1 cellular context compared by ENCODE assay signal in the genomic region with DNA sequence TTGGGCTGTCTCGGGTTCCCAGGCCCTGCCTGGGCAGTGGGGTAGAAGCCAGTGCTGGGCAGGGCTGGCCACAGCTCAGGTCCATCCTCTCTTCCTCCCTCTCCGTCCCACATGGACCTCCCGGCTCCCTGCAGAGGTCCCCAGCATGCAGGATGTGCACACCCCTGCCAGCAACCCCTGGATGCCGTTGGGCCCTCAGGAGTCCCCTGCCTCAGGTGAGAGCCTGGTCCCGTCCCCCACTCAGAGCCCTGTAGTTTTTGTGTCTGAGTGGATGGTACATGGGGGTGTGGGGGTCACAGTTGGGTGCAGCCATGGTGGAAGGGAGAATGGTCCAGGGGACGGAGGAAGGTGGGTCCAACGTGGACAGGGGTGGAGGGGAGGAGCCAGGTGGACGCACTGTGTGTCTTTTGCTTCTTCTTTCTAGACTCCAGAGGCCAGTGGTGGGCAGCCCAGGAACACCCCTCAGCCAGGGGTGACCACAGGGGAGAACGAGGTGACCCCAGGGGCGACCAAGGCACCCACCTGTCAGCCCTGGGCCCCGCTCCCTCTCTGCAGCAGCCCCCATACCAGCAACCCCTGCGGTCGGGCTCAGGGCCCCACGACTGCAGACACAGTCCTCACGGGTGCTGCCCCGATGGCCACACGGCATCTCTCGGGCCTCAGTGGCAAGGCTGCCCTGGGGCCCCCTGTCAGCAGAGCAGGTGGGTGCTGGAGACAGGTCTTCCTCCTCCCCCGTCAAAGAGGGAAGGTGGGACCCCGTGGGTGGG.
TF ChIP-seq lines count a peak whose summit lies in the region.

No MANE protein-coding gene starts in this region.

TF ChIP-seq in H1, 55 proteins besides CTCF, POLR2A, EP300 and RAD21 (continued from another document):
- TF ChIP-seq JUND (IDR thresholded peaks at IDR 0.05; ENCODE audit: low read length) (no peak), CBX5 (IDR thresholded peaks at IDR 0.05; ENCODE audit: low read depth, low read length) (no peak), TEAD4 (IDR thresholded peaks at IDR 0.05; ENCODE audit: low read depth, low read length) (no peak), ZNF274 (IDR thresholded peaks at IDR 0.05; ENCODE audit: borderline replicate concordance, extremely low read depth, low read length) (no peak), KDM4A (IDR thresholded peaks at IDR 0.05; ENCODE audit: low read depth, low read length, severe bottlenecking) (no peak), SAP30 (IDR thresholded peaks at IDR 0.05; ENCODE audit: insufficient read depth, insufficient replicate concordance, low read length) (no peak)
- TF ChIP-seq, protein P1, sequence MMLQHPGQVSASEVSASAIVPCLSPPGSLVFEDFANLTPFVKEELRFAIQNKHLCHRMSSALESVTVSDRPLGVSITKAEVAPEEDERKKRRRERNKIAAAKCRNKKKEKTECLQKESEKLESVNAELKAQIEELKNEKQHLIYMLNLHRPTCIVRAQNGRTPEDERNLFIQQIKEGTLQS (IDR thresholded peaks at IDR 0.05; ENCODE audit: insufficient read depth, low read depth, low read length): no peak
